In the genomic region with DNA sequence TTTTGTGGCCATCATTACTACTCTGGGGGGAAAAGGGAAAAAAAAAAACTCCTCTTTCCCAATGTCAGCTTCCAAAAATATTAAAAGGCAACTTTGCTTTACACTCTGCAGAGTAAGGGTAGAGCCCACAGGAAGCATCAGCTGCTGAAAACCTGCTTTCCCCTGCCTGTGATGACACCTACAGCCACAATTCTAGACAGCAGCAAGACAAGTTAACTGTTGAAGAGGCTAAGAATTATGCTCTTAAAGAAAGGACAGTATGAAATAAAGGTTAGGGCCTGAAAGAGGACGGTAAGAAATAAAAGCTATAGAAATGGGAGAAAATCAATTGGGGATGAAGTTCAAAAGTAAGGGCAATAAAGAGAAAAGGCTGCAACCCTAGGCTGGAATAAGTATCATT, we compare ENCODE assay signal across 16 cellular contexts. TPM values are rescaled to one million over a fixed set of nuclear protein-coding genes. Genes with fewer than 3 reads are reported as not detected.
DNase-seq lines count a peak whose midpoint lies in the region; ATAC-seq lines count a peak whose summit lies in the region.
"Had no signal": no experiment of that assay in that cellular context is flagged by ENCODE, and none has a peak within 500 bp of the region (broad histone marks: within the 10 kb centered on the region; RNA-seq: fewer than 3 reads in every experiment).

No MANE protein-coding gene starts in this region.

- intact Hi-C loops in posterior vena cava (cut with DNase I), result no loop called here

- in situ Hi-C loops in ACHN (cut with HindIII; ENCODE audit: low pct_ligation_motif_present, low pct_unique_long_range_greater_than_20kb, low sequenced_read_pairs), result no loop called here

- ATAC-seq in HG02610 (IDR thresholded peaks at IDR 0.05; ENCODE audit: unreplicated experiment), result no peak
- ATAC-seq in GM19351 (IDR thresholded peaks at IDR 0.05; ENCODE audit: unreplicated experiment), result no peak
- ATAC-seq: natural killer cell treated with Interleukin-12 subunit alpha and Interleukin-12 subunit beta and Interleukin-15 and Interleukin-18, amount 100 ng/mL, for 72 hours; sciatic nerve had no signal

- peak; percentile 74 for DNase-seq in ACHN
- peak; percentile 69 for DNase-seq in DMS53 (lab: John Stamatoyannopoulos, UW)
- peak; percentile 40 for DNase-seq in NCI-H510A (lab: John Stamatoyannopoulos, UW)
- peak; percentile 55 for DNase-seq in glomerular visceral epithelial cell (ENCODE audit: extremely low spot score)
- no peak for DNase-seq in EL
- no peak for DNase-seq in posterior vena cava (ENCODE audit: low spot score)
- DNase-seq: adrenal gland; caudate nucleus; GOT3; PC-9; stimulated activated CD4-positive, alpha-beta T cell treated with anti-CD3 and anti-CD28 coated beads, Interleukin-2, amount 100 ng/mL, for 24 hours had no signal

RNA-seq across cellular contexts. Expression of a gene that starts 3.0 kb away (rescaled TPM):
- 1 to 10 TPM; 1.1 to 1.4 TPM for total RNA-seq in posterior vena cava
- total RNA-seq: activated T-helper 2 cell treated with anti-CD3 and anti-CD28 coated beads, Interferon-gamma antibody, Interleukin-2, Interleukin-4, amounts not matched to agents 10 μg/mL and 5 μg/mL and 100 μg/mL, durations not matched to agents 14 hours and 24 hours and 36 hours; natural killer cell treated with Interleukin-12 subunit alpha and Interleukin-12 subunit beta and Interleukin-15 and Interleukin-18, amount 100 ng/mL, for 72 hours had no signal

RNA-seq across cellular contexts. Expression of a gene that starts 42.7 kb away (rescaled TPM):
- total RNA-seq in posterior vena cava, result 10 to 100 TPM; 11.3 to 13.9 TPM

Comparison
In these comparisons a context has a peak if more than half of its experiments do, and no peak if none do; other contexts are left out.
1. DNase-seq: peak in ACHN (single experiment), DMS53 (single experiment), NCI-H510A (single experiment) and glomerular visceral epithelial cell (single experiment); none in EL (single experiment) and posterior vena cava (single experiment).